Comparison of ENCODE assay signal across 8 cellular contexts in the genomic region with DNA sequence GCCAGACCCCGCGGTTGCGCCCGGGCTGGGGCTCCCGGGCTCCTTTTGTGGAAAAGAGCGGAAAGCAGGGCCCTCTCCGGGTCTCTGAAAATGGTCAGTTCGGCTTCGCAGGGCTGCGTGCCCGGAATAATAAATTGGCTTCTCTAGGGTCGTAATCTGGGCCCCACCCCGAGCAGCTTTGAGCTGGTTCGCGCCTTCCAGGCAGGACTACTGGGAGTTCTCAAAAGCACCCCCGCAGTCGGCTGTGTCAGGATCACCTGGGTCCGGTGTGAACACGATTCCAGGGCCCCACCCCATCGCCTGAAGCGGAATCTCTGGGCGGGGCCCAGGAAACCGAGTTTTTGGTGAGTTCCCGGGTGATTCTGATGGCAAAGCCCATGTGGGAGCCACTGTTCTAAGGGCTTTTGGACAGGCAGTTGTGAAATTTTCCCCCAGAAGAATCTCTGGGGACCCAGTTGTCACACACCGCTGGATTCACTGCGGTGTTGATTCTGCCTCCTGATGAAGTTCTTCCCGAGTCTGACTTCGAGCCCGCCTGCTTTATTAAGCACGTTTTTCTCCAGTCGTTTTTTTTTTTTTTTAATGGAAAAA.
DNase-seq lines count a peak whose midpoint lies in the region; ATAC-seq and TF ChIP-seq lines count a peak whose summit lies in the region.

No MANE protein-coding gene starts in this region.

- H3K36me3 ChIP-seq in BJ (ENCODE audit: control insufficient read depth, insufficient read depth, low read length): no peaks in the 10 kb centered on the region
- no peaks in the 10 kb centered on the region for H3K36me3 ChIP-seq in gastroesophageal sphincter

- ATAC-seq in HG02759 (IDR thresholded peaks at IDR 0.05; ENCODE audit: unreplicated experiment): peak; percentile 5
- ATAC-seq in WTC11: peak; percentile 7
- ATAC-seq in gastroesophageal sphincter: peak; percentile 40
- ATAC-seq in GM18517 (IDR thresholded peaks at IDR 0.05; ENCODE audit: unreplicated experiment): no peak
- ATAC-seq in GM21529 (IDR thresholded peaks at IDR 0.05; ENCODE audit: unreplicated experiment): no peak

- H3K36me3 Mint-ChIP-seq in WTC11 (peaks cover 15% of the 10 kb centered on the region), osteocyte (ENCODE audit: unreplicated experiment) (no peaks in the 10 kb centered on the region)

- H3K4me1 ChIP-seq in gastroesophageal sphincter: peaks cover 0 to 37% (median 3%) of the 10 kb centered on the region in 3 donors

- no peak for TF ChIP-seq CTCF in BJ (IDR thresholded peaks at IDR 0.05; ENCODE audit: insufficient read depth, low read depth, low read length)
- no peak for TF ChIP-seq CTCF in WTC11 (IDR thresholded peaks at IDR 0.05)
- no peak for TF ChIP-seq CTCF in gastroesophageal sphincter (IDR thresholded peaks at IDR 0.05)
- TF ChIP-seq CTCF in osteocyte (IDR thresholded peaks at IDR 0.05): no peak

- POLR2A ChIA-PET in BJ (lab: Charles Lee): no interaction called here
- POLR2A ChIA-PET in WTC11 (lab: Charles Lee): interaction anchor here (0.6 kb wide), 1 partner anchor 1300 kb away, joined by 7 read pairs; no protein-coding TSS in a partner anchor

- CTCF ChIA-PET in BJ (lab: Yijun Ruan, JAX) (interaction anchor here (0.7 to 1.8 kb wide), 5 partner anchors 10 to 702 kb away, joined by 3 to 5 read pairs (median 3); no protein-coding TSS in a partner anchor), WTC11 (lab: Charles Lee) (interaction anchor here (0.7 to 1.8 kb wide), 4 partner anchors 9 to 264 kb away, joined by 3 to 7 read pairs (median 4); no protein-coding TSS in a partner anchor)

- no peak for TF ChIP-seq EP300 in gastroesophageal sphincter (IDR thresholded peaks at IDR 0.05)

- H3K4me1 Mint-ChIP-seq in WTC11: peaks cover 30% of the 10 kb centered on the region
- peaks cover 29% of the 10 kb centered on the region for H3K4me1 Mint-ChIP-seq in osteocyte (ENCODE audit: unreplicated experiment)

- peaks cover 15% of the 10 kb centered on the region for H3K9me3 Mint-ChIP-seq in WTC11
- H3K9me3 Mint-ChIP-seq in osteocyte (ENCODE audit: unreplicated experiment): no peaks in the 10 kb centered on the region

- no peak for DNase-seq in BJ (ENCODE audit: low read depth)
- peak; percentile 61 for DNase-seq in WTC11 (ENCODE audit: low spot score)
- no peak for DNase-seq in osteocyte (ENCODE audit: extremely low spot score, unreplicated experiment)
- DNase-seq in activated gamma-delta T cell treated with Interleukin-2 at 50 U/mL for 16 hours: no peak

- no peak for TF ChIP-seq POLR2A in gastroesophageal sphincter (IDR thresholded peaks at IDR 0.05)

- H3K4me3 Mint-ChIP-seq in WTC11: peak overlapping the region; percentile 80
- peak overlapping the region; percentile 80 for H3K4me3 Mint-ChIP-seq in osteocyte (ENCODE audit: unreplicated experiment)

- peak overlapping the region in 3 of 4 donors; percentile 43 to 78 (median 75) for H3K27ac ChIP-seq in gastroesophageal sphincter

- H3K4me3 ChIP-seq in BJ (ENCODE audit: low read depth, low read length): peak overlapping the region; percentile 56
- H3K4me3 ChIP-seq in gastroesophageal sphincter: peak overlapping the region; percentile 59 to 69

- no peaks in the 10 kb centered on the region for H3K27me3 ChIP-seq in BJ (ENCODE audit: control insufficient read depth, insufficient read depth, low read length)
- peaks cover 13% of the 10 kb centered on the region for H3K27me3 ChIP-seq in gastroesophageal sphincter

- H3K9me3 ChIP-seq in gastroesophageal sphincter: peaks cover 0 to 9% (median 0%) of the 10 kb centered on the region in 3 donors

- WGBS in gastroesophageal sphincter (ENCODE audit: low coverage in 1 of 2), 2 donors: 13 to 28% methylated on average over 5 to 7 of the region's 31 CpGs

- H3K27me3 Mint-ChIP-seq in WTC11 (ENCODE audit: low read depth) (peaks cover 15% of the 10 kb centered on the region), osteocyte (ENCODE audit: unreplicated experiment) (no peaks in the 10 kb centered on the region)

- H3K27ac Mint-ChIP-seq in WTC11: no peak overlapping the region
- H3K27ac Mint-ChIP-seq in osteocyte (ENCODE audit: unreplicated experiment): peak overlapping the region; percentile 75

TF ChIP-seq in WTC11, 78 proteins besides CTCF, POLR2A, EP300 and RAD21 (continues in another document):
- TF ChIP-seq SP1 (CRISPR knock-in tag; conservative IDR thresholded peaks at IDR 0.05) (no peak; the same call in 1 of the 2 replicates), ZBTB21 (CRISPR knock-in tag; IDR thresholded peaks at IDR 0.05; ENCODE audit: borderline replicate concordance) (no peak), ELF4 (CRISPR knock-in tag; IDR thresholded peaks at IDR 0.05; ENCODE audit: low read depth) (no peak), GTF2I (CRISPR knock-in tag; conservative IDR thresholded peaks at IDR 0.05) (no peak)
- TF ChIP-seq, protein P1, sequence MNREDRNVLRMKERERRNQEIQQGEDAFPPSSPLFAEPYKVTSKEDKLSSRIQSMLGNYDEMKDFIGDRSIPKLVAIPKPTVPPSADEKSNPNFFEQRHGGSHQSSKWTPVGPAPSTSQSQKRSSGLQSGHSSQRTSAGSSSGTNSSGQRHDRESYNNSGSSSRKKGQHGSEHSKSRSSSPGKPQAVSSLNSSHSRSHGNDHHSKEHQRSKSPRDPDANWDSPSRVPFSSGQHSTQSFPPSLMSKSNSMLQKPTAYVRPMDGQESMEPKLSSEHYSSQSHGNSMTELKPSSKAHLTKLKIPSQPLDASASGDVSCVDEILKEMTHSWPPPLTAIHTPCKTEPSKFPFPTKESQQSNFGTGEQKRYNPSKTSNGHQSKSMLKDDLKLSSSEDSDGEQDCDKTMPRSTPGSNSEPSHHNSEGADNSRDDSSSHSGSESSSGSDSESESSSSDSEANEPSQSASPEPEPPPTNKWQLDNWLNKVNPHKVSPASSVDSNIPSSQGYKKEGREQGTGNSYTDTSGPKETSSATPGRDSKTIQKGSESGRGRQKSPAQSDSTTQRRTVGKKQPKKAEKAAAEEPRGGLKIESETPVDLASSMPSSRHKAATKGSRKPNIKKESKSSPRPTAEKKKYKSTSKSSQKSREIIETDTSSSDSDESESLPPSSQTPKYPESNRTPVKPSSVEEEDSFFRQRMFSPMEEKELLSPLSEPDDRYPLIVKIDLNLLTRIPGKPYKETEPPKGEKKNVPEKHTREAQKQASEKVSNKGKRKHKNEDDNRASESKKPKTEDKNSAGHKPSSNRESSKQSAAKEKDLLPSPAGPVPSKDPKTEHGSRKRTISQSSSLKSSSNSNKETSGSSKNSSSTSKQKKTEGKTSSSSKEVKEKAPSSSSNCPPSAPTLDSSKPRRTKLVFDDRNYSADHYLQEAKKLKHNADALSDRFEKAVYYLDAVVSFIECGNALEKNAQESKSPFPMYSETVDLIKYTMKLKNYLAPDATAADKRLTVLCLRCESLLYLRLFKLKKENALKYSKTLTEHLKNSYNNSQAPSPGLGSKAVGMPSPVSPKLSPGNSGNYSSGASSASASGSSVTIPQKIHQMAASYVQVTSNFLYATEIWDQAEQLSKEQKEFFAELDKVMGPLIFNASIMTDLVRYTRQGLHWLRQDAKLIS (CRISPR knock-in tag; IDR thresholded peaks at IDR 0.05; ENCODE audit: borderline replicate concordance): no peak
- TF ChIP-seq, protein P2, sequence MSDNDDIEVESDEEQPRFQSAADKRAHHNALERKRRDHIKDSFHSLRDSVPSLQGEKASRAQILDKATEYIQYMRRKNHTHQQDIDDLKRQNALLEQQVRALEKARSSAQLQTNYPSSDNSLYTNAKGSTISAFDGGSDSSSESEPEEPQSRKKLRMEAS (CRISPR knock-in tag; IDR thresholded peaks at IDR 0.05): peak; percentile 62; the same call in 1 of the 2 replicates
- TF ChIP-seq, protein P3, sequence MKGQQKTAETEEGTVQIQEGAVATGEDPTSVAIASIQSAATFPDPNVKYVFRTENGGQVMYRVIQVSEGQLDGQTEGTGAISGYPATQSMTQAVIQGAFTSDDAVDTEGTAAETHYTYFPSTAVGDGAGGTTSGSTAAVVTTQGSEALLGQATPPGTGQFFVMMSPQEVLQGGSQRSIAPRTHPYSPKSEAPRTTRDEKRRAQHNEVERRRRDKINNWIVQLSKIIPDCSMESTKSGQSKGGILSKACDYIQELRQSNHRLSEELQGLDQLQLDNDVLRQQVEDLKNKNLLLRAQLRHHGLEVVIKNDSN (CRISPR knock-in tag; IDR thresholded peaks at IDR 0.05): no peak
- TF ChIP-seq, protein P4, sequence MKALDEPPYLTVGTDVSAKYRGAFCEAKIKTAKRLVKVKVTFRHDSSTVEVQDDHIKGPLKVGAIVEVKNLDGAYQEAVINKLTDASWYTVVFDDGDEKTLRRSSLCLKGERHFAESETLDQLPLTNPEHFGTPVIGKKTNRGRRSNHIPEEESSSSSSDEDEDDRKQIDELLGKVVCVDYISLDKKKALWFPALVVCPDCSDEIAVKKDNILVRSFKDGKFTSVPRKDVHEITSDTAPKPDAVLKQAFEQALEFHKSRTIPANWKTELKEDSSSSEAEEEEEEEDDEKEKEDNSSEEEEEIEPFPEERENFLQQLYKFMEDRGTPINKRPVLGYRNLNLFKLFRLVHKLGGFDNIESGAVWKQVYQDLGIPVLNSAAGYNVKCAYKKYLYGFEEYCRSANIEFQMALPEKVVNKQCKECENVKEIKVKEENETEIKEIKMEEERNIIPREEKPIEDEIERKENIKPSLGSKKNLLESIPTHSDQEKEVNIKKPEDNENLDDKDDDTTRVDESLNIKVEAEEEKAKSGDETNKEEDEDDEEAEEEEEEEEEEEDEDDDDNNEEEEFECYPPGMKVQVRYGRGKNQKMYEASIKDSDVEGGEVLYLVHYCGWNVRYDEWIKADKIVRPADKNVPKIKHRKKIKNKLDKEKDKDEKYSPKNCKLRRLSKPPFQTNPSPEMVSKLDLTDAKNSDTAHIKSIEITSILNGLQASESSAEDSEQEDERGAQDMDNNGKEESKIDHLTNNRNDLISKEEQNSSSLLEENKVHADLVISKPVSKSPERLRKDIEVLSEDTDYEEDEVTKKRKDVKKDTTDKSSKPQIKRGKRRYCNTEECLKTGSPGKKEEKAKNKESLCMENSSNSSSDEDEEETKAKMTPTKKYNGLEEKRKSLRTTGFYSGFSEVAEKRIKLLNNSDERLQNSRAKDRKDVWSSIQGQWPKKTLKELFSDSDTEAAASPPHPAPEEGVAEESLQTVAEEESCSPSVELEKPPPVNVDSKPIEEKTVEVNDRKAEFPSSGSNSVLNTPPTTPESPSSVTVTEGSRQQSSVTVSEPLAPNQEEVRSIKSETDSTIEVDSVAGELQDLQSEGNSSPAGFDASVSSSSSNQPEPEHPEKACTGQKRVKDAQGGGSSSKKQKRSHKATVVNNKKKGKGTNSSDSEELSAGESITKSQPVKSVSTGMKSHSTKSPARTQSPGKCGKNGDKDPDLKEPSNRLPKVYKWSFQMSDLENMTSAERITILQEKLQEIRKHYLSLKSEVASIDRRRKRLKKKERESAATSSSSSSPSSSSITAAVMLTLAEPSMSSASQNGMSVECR (CRISPR knock-in tag; IDR thresholded peaks at IDR 0.05; ENCODE audit: borderline replicate concordance): peak; percentile 27; the same call in 1 of the 2 replicates

Comparison
In these comparisons a context has a peak if more than half of its experiments do, and no peak if none do; other contexts are left out.
1. ATAC-seq: peak in HG02759 (single experiment), WTC11 (single experiment) and gastroesophageal sphincter (single experiment); none in GM18517 (single experiment) and GM21529 (single experiment).